Comparison of ENCODE assay signal across 7 cellular contexts in the genomic region with DNA sequence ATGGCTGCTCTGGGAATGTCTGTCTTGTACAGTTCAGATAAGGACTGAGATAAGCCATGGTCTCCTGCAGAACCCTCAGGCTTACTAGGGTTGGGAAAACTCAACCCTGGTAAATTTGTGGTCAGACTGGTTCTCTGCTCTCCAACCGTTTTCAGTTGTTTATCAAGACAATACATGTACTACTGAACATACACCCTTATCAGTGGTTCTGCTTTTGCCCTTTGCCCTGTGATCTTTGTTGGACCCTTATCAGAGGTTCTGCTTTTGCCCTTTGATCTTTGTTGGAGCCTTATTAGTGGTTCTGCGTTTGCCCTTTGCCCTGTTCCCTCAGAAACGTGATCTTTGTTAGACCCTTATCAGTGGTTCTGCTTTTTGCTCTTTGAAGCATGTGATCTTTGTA. TPM values are rescaled to one million over a fixed set of nuclear protein-coding genes. Genes with fewer than 3 reads are reported as not detected.
DNase-seq lines count a peak whose midpoint lies in the region; ATAC-seq, FAIRE-seq and TF ChIP-seq lines count a peak whose summit lies in the region.
"Not testable (repeated sequence)": the region's sequence is repeated elsewhere in the genome, so short reads cannot be mapped to it uniquely, and the experiment has no call there.

No MANE protein-coding gene starts in this region.

- peaks cover 16 to 22% of the 10 kb centered on the region in 2 donors for H3K9me3 Mint-ChIP-seq in activated T-cell treated with anti-CD3 and anti-CD28 coated beads, Interleukin-2, amount 50 U/mL, for 72 hours

- H3K4me1 ChIP-seq in HepG2 (ENCODE audit: insufficient read depth, low read length); trophoblast cell (ENCODE audit: control insufficient read depth in 1 of 2, insufficient read depth in 2 of 2, low read length in 2 of 2): not testable (repeated sequence)

- intact Hi-C loops in HepG2 (cut with micrococcal nuclease; ENCODE audit: unreplicated experiment), result not testable (repeated sequence)

- H3K14ac ChIP-seq in trophoblast cell (ENCODE audit: low read length), result not testable (repeated sequence)

- H4K20me1 ChIP-seq in HepG2 (ENCODE audit: insufficient read depth, low read length), result not testable (repeated sequence)

- H4K8ac ChIP-seq in trophoblast cell (ENCODE audit: low read depth, low read length), result not testable (repeated sequence)

- peak; percentile 32 for DNase-seq in CMK (ENCODE audit: low read depth)
- DNase-seq in EL, result peak; percentile 9
- DNase-seq in M059J (ENCODE audit: low read depth), result peak; percentile 44
- peak; percentile 25 for DNase-seq in OCI-M2 (lab: John Stamatoyannopoulos, UW; ENCODE audit: unreplicated experiment)
- not testable (repeated sequence) for DNase-seq in activated T-cell treated with anti-CD3 and anti-CD28 coated beads, Interleukin-2, amount 50 U/mL, for 72 hours
- peak; percentile 43 for DNase-seq in HepG2 (ENCODE audit: low spot score)
- DNase-seq in trophoblast cell, result peak; percentile 51 to 65

- not testable (repeated sequence) for H3K4ac ChIP-seq in trophoblast cell (ENCODE audit: low read depth, low read length)

- not testable (repeated sequence) for ATAC-seq in activated T-cell treated with anti-CD3 and anti-CD28 coated beads, Interleukin-2, amount 50 U/mL, for 72 hours (replicated peaks in 1 of 2); HepG2

- CTCF ChIA-PET in HepG2 (lab: Yijun Ruan, JAX; ENCODE audit: low intra/inter-chr PET ratio, low total read pairs), result not testable (repeated sequence)

- FAIRE-seq in HepG2 (lab: Jason Lieb, UNC), result not testable (repeated sequence)

- not testable (repeated sequence) for TF ChIP-seq POLR2A in HepG2 (IDR thresholded peaks at IDR 0.05; ENCODE audit: insufficient read depth in 1 of 2, low read depth in 2 of 2, low read length in 2 of 2)

- H2BK120ac ChIP-seq in trophoblast cell (ENCODE audit: insufficient read depth, low read length, poor library complexity), result not testable (repeated sequence)

- not testable (repeated sequence) for TF ChIP-seq EP300 in HepG2 (IDR thresholded peaks at IDR 0.05; ENCODE audit: low read depth in 2 of 2, low read length in 2 of 2); HepG2 (CRISPR knock-in tag; IDR thresholded peaks at IDR 0.05; ENCODE audit: borderline replicate concordance)

- peaks cover 79% of the 10 kb centered on the region for H3K9me3 ChIP-seq in HepG2 (ENCODE audit: low read length)
- H3K9me3 ChIP-seq in trophoblast cell (ENCODE audit: insufficient read depth, low read depth, low read length), result not testable (repeated sequence)

- in situ Hi-C loops in HepG2 (cut with HindIII; ENCODE audit: extremely low pct_ligation_motif_present, low pct_unique_long_range_greater_than_20kb), result not testable (repeated sequence)

- WGBS in HepG2 (ENCODE audit: low lambda C conversion rate), result 2% methylated on average over 3 of the region's 3 CpGs
- WGBS in trophoblast cell (ENCODE audit: extremely low coverage, insufficient coverage, insufficient read length), result no CpG with 5 or more reads among the region's 3 CpGs

- not testable (repeated sequence) for H4K12ac ChIP-seq in trophoblast cell (ENCODE audit: low read depth, low read length)

- not testable (repeated sequence) for H3K4me3 ChIP-seq in HepG2 (replicated peaks in 1 of 3; ENCODE audit: insufficient read depth in 1 of 3, low read depth in 2 of 3, low read length in 3 of 3); trophoblast cell (ENCODE audit: low read depth, low read length)

- H3K36me3 ChIP-seq in HepG2 (replicated peaks in 1 of 2; ENCODE audit: control insufficient read depth in 1 of 2, insufficient read depth in 2 of 2, low read length in 2 of 2), result peaks cover 0 to 14% of the 10 kb centered on the region in 2 experiments; a peak in 2 of 5 replicates
- not testable (repeated sequence) for H3K36me3 ChIP-seq in trophoblast cell (ENCODE audit: control insufficient read depth in 1 of 2, insufficient read depth in 2 of 2, low read length in 2 of 2)

- H3K36me3 Mint-ChIP-seq in activated T-cell treated with anti-CD3 and anti-CD28 coated beads, Interleukin-2, amount 50 U/mL, for 72 hours (ENCODE audit: insufficient read depth in 2 of 2), result peaks cover 18 to 40% of the 10 kb centered on the region in 2 donors

- not testable (repeated sequence) for H2BK5ac ChIP-seq in trophoblast cell (ENCODE audit: low read depth, low read length, poor library complexity)

- H3K27ac Mint-ChIP-seq in activated T-cell treated with anti-CD3 and anti-CD28 coated beads, Interleukin-2, amount 50 U/mL, for 72 hours, result peak overlapping the region; percentile 3

- not testable (repeated sequence) for TF ChIP-seq CTCF in HepG2 (CRISPR knock-in tag; IDR thresholded peaks at IDR 0.05)

- not testable (repeated sequence) for H3K27ac ChIP-seq in HepG2 (ENCODE audit: extremely low read length, insufficient read depth, low read length); trophoblast cell (ENCODE audit: low read depth, low read length)

- not testable (repeated sequence) for H3K27me3 ChIP-seq in HepG2 (ENCODE audit: control insufficient read depth in 1 of 2, insufficient read depth in 2 of 2, low read length in 2 of 2); trophoblast cell (ENCODE audit: insufficient read depth, low read length)

- H2AFZ ChIP-seq in HepG2 (ENCODE audit: low read length); trophoblast cell (ENCODE audit: insufficient read depth, low read length, poor library complexity): not testable (repeated sequence)

- not testable (repeated sequence) for H3K23ac ChIP-seq in trophoblast cell (ENCODE audit: low read length)

- not testable (repeated sequence) for H3K4me3 Mint-ChIP-seq in activated T-cell treated with anti-CD3 and anti-CD28 coated beads, Interleukin-2, amount 50 U/mL, for 72 hours

- H2AK5ac ChIP-seq in trophoblast cell (ENCODE audit: low read length), result not testable (repeated sequence)

- not testable (repeated sequence) for H3K18ac ChIP-seq in trophoblast cell (ENCODE audit: low read length)

- H3K4me1 Mint-ChIP-seq in activated T-cell treated with anti-CD3 and anti-CD28 coated beads, Interleukin-2, amount 50 U/mL, for 72 hours (ENCODE audit: low read depth), result not testable (repeated sequence)

- not testable (repeated sequence) for H3K4me2 ChIP-seq in HepG2 (ENCODE audit: low read depth, low read length); trophoblast cell (ENCODE audit: low read length)

- not testable (repeated sequence) for H3K9ac ChIP-seq in HepG2 (ENCODE audit: insufficient read depth, low read depth, low read length); trophoblast cell (ENCODE audit: low read length)

- H3K27me3 Mint-ChIP-seq in activated T-cell treated with anti-CD3 and anti-CD28 coated beads, Interleukin-2, amount 50 U/mL, for 72 hours (ENCODE audit: low read depth), result not testable (repeated sequence)

- not testable (repeated sequence) for H4K91ac ChIP-seq in trophoblast cell (ENCODE audit: low read depth, low read length)

- POLR2A ChIA-PET in HepG2 (lab: Yijun Ruan, JAX), result not testable (repeated sequence)

- TF ChIP-seq RAD21 in HepG2 (CRISPR knock-in tag; IDR thresholded peaks at IDR 0.05), result not testable (repeated sequence)

- H2BK12ac ChIP-seq in trophoblast cell (ENCODE audit: low read length), result not testable (repeated sequence)

- BruUV-seq in HepG2 (replicated peaks; lab: Mats Ljungman, UMichigan), result not testable (repeated sequence)

- H3K79me2 ChIP-seq in HepG2 (ENCODE audit: insufficient read depth, low read length); trophoblast cell (ENCODE audit: control insufficient read depth, insufficient read depth, low read length, poor library complexity): not testable (repeated sequence)

- not testable (repeated sequence) for H3K79me1 ChIP-seq in trophoblast cell (ENCODE audit: low read length)

TF ChIP-seq in HepG2, 621 proteins besides CTCF, POLR2A, EP300 and RAD21 (continues in another document):
- peak; percentile 48 for TF ChIP-seq NR2F6 (IDR thresholded peaks at IDR 0.05)
- TF ChIP-seq NR2F6 (CRISPR knock-in tag; IDR thresholded peaks at IDR 0.05), result 0 out of 2 replicates have a peak, but pooled peaks have one; percentile 7
- TF ChIP-seq ZMYM4 (CRISPR knock-in tag; IDR thresholded peaks at IDR 0.05), result 0 out of 2 replicates have a peak, but pooled peaks have one; percentile 37
- TF ChIP-seq NCOR1 (IDR thresholded peaks at IDR 0.05; ENCODE audit: borderline replicate concordance, low read length), result peak; percentile 60; the same call in 1 of the 2 replicates
- TF ChIP-seq BHLHE40 (IDR thresholded peaks at IDR 0.05; ENCODE audit: low read length), result peak; percentile 76
- TF ChIP-seq TBX3 (IDR thresholded peaks at IDR 0.05; ENCODE audit: borderline replicate concordance), result 0 out of 2 replicates have a peak, but pooled peaks have one; percentile 23

RNA-seq across cellular contexts. Expression of a gene that starts 37.2 kb away (rescaled TPM):
- 17.0 and 25.3 TPM in 2 replicates for total RNA-seq in M059J (2014; rRNA removed; shearing (Covaris generic))
- 10 to 100 TPM; 22.9 to 25.0 TPM for total RNA-seq in activated T-cell treated with anti-CD3 and anti-CD28 coated beads, Interleukin-2, amount 50 U/mL, for 72 hours
- 12.8 and 13.1 TPM in 2 replicates for total RNA-seq in HepG2 (2016; rRNA removed; fragmentation: Illumina TruSeq; extraction: Trizol)
- 2.5 and 3.8 TPM in 2 replicates for total RNA-seq in HepG2 (2016; cell fraction: cytosol; rRNA removed; fragmentation: Illumina TruSeq; extraction: Trizol; ENCODE audit: low read depth)
- 11.9 and 14.7 TPM in 2 replicates for total RNA-seq in HepG2 (2016; cell fraction: insoluble cytoplasmic fraction; rRNA removed; fragmentation: Illumina TruSeq; extraction: Trizol)
- 4.5 and 7.3 TPM in 2 replicates for total RNA-seq in HepG2 (2016; cell fraction: membrane; rRNA removed; fragmentation: Illumina TruSeq; extraction: Trizol)
- 20.1 and 21.7 TPM in 2 replicates for total RNA-seq in HepG2 (2016; cell fraction: nucleus; rRNA removed; fragmentation: Illumina TruSeq; extraction: Trizol)
- 2.5 and 3.1 TPM in 2 replicates for polyA plus RNA-seq in HepG2 (2011; rRNA removed)
- polyA plus RNA-seq in HepG2 (2011; cell fraction: cytosol; rRNA removed), result 1.5 and 2.3 TPM in 2 replicates
- polyA plus RNA-seq in HepG2 (2011; cell fraction: nucleus; rRNA removed), result 1.9 and 2.6 TPM in 2 replicates
- polyA plus RNA-seq in HepG2 (2012), result 2.4 and 3.5 TPM in 2 replicates
- 0.59 and 1.2 TPM in 2 replicates for polyA plus RNA-seq in HepG2 (2016; cell fraction: cytosol; fragmentation: Illumina TruSeq; extraction: Trizol; ENCODE audit: low read depth)
- polyA plus RNA-seq in HepG2 (2016; cell fraction: insoluble cytoplasmic fraction; fragmentation: Illumina TruSeq; extraction: Trizol; ENCODE audit: low read depth), result 8.6 and 9.0 TPM in 2 replicates
- polyA plus RNA-seq in HepG2 (2016; cell fraction: membrane; fragmentation: Illumina TruSeq; extraction: Trizol; ENCODE audit: low read depth), result 1.5 and 2.4 TPM in 2 replicates
- 17.8 and 18.3 TPM in 2 replicates for polyA plus RNA-seq in HepG2 (2016; cell fraction: nucleus; fragmentation: Illumina TruSeq; extraction: Trizol; ENCODE audit: insufficient read depth, low read depth)
- 4.2 and 10.8 TPM in 2 replicates for polyA minus RNA-seq in HepG2 (2011; rRNA and poly(A)+ RNA removed; ENCODE audit: low replicate concordance)
- polyA minus RNA-seq in HepG2 (2011; cell fraction: cytosol; rRNA and poly(A)+ RNA removed), result 2.9 and 4.1 TPM in 2 replicates
- 11.8 and 14.4 TPM in 2 replicates for polyA minus RNA-seq in HepG2 (2011; cell fraction: nucleus; rRNA and poly(A)+ RNA removed)
- 11.8 and 12.6 TPM in 2 replicates for polyA plus RNA-seq in trophoblast cell (2013)
